ENCODE assay signal across 6 cellular contexts in the genomic region with DNA sequence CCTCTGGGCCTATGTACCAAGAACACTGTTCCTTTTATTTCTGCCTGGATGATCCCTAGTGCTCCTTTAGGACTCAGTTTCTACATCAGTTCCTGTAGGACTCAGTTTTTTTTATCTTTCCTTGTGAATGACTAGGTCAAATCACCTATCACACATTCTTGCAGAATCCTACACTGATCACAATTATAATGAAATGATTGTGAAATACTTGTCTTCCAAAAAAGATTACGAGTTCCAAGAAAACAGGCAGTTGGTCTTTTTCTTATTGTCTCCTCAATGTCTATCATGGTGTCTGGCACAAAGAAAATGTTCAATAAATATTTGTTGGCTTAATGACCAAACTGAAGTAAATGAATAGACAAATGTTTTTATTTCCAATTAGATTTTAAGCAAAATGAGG.
"Had no signal": no experiment of that assay in that cellular context is flagged by ENCODE, and none has a peak within 500 bp of the region (broad histone marks: within the 10 kb centered on the region; RNA-seq: fewer than 3 reads in every experiment).

No MANE protein-coding gene starts in this region.

- H3K4me2 ChIP-seq: KMS-11 had no signal

- H3K27ac ChIP-seq: HL-60, KMS-11 had no signal

- H3K9ac ChIP-seq: KMS-11 had no signal

- H3K4me3 ChIP-seq: K562 had no signal

- DNase-seq: KBM-7, KG1 had no signal

- ATAC-seq: K562 had no signal

- FAIRE-seq: HTR-8/SVneo, K562 had no signal
